Comparison of ENCODE assay signal across 2 cellular contexts in the genomic region with DNA sequence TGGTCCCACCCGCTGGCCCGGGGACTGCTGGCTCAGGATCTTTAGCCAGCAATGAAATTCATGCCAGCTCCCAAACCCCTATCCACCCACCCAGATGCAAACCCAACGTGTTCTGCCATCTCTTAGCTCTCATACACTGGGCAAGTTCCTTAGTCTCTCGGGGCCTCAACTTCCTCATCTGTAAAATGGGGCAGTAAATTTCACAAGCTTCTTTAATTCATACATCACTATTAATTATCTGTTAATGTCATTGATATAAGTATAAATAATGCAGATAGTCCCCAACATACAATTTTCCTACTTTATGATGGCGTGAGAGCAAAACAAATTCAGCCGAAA.
TF ChIP-seq lines count a peak whose summit lies in the region.

No MANE protein-coding gene starts in this region.

TF ChIP-seq in HepG2, 621 proteins besides CTCF, POLR2A, EP300 and RAD21 (continues in another document):
- TF ChIP-seq ZBTB37 (CRISPR knock-in tag; IDR thresholded peaks at IDR 0.05) (no peak), CERS6 (CRISPR knock-in tag; IDR thresholded peaks at IDR 0.05) (no peak), ZNF562 (CRISPR knock-in tag; IDR thresholded peaks at IDR 0.05; ENCODE audit: borderline replicate concordance) (no peak), HNRNPLL (IDR thresholded peaks at IDR 0.05; ENCODE audit: low read depth, low read length, poor library complexity, severe bottlenecking) (no peak), DMTF1 (CRISPR knock-in tag; IDR thresholded peaks at IDR 0.05) (no peak), HOXA3 (CRISPR knock-in tag; IDR thresholded peaks at IDR 0.05) (no peak), CCDC6 (CRISPR knock-in tag; IDR thresholded peaks at IDR 0.05) (no peak), CBX1 (IDR thresholded peaks at IDR 0.05; ENCODE audit: low read depth) (peak; percentile 52), NR2F2 (IDR thresholded peaks at IDR 0.05; ENCODE audit: borderline replicate concordance, low read depth) (no peak), PHF8 (CRISPR knock-in tag; IDR thresholded peaks at IDR 0.05) (no peak), ZNF790 (CRISPR knock-in tag; IDR thresholded peaks at IDR 0.05; ENCODE audit: borderline replicate concordance) (no peak), ZFP41 (CRISPR knock-in tag; IDR thresholded peaks at IDR 0.05; ENCODE audit: borderline replicate concordance) (no peak), CHD4 (IDR thresholded peaks at IDR 0.05; ENCODE audit: borderline replicate concordance, low read length) (peak; percentile 94; the same call in 1 of the 2 replicates), HNF4A (CRISPR knock-in tag; IDR thresholded peaks at IDR 0.05) (no peak), U2AF1 (optimal IDR thresholded peaks at IDR 0.05; ENCODE audit: low read depth, low read length) (no peak), ESRRA (CRISPR knock-in tag; IDR thresholded peaks at IDR 0.05; ENCODE audit: low read depth) (no peak), ZNF564 (CRISPR knock-in tag; IDR thresholded peaks at IDR 0.05) (no peak), RCOR2 (CRISPR knock-in tag; IDR thresholded peaks at IDR 0.05) (peak; percentile 49; the same call in 1 of the 2 replicates), KLF9 (CRISPR knock-in tag; IDR thresholded peaks at IDR 0.05; ENCODE audit: low read depth) (no peak), ZSCAN25 (CRISPR knock-in tag; IDR thresholded peaks at IDR 0.05) (no peak)
- TF ChIP-seq, protein P1, sequence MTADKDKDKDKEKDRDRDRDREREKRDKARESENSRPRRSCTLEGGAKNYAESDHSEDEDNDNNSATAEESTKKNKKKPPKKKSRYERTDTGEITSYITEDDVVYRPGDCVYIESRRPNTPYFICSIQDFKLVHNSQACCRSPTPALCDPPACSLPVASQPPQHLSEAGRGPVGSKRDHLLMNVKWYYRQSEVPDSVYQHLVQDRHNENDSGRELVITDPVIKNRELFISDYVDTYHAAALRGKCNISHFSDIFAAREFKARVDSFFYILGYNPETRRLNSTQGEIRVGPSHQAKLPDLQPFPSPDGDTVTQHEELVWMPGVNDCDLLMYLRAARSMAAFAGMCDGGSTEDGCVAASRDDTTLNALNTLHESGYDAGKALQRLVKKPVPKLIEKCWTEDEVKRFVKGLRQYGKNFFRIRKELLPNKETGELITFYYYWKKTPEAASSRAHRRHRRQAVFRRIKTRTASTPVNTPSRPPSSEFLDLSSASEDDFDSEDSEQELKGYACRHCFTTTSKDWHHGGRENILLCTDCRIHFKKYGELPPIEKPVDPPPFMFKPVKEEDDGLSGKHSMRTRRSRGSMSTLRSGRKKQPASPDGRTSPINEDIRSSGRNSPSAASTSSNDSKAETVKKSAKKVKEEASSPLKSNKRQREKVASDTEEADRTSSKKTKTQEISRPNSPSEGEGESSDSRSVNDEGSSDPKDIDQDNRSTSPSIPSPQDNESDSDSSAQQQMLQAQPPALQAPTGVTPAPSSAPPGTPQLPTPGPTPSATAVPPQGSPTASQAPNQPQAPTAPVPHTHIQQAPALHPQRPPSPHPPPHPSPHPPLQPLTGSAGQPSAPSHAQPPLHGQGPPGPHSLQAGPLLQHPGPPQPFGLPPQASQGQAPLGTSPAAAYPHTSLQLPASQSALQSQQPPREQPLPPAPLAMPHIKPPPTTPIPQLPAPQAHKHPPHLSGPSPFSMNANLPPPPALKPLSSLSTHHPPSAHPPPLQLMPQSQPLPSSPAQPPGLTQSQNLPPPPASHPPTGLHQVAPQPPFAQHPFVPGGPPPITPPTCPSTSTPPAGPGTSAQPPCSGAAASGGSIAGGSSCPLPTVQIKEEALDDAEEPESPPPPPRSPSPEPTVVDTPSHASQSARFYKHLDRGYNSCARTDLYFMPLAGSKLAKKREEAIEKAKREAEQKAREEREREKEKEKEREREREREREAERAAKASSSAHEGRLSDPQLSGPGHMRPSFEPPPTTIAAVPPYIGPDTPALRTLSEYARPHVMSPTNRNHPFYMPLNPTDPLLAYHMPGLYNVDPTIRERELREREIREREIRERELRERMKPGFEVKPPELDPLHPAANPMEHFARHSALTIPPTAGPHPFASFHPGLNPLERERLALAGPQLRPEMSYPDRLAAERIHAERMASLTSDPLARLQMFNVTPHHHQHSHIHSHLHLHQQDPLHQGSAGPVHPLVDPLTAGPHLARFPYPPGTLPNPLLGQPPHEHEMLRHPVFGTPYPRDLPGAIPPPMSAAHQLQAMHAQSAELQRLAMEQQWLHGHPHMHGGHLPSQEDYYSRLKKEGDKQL (CRISPR knock-in tag; IDR thresholded peaks at IDR 0.05; ENCODE audit: low read depth) = no peak

TF ChIP-seq in SK-N-SH treated with all-trans-retinoic acid at 6 μM for 48 hours, 23 proteins besides CTCF, POLR2A, EP300 and RAD21 (continued from another document):
- no peak for TF ChIP-seq TSHZ2 (CRISPR knock-in tag; IDR thresholded peaks at IDR 0.05)
- no peak for TF ChIP-seq TOX (CRISPR knock-in tag; IDR thresholded peaks at IDR 0.05; ENCODE audit: borderline replicate concordance)
- TF ChIP-seq GLIS3 (CRISPR knock-in tag; IDR thresholded peaks at IDR 0.05) = no peak
- TF ChIP-seq, protein P2, sequence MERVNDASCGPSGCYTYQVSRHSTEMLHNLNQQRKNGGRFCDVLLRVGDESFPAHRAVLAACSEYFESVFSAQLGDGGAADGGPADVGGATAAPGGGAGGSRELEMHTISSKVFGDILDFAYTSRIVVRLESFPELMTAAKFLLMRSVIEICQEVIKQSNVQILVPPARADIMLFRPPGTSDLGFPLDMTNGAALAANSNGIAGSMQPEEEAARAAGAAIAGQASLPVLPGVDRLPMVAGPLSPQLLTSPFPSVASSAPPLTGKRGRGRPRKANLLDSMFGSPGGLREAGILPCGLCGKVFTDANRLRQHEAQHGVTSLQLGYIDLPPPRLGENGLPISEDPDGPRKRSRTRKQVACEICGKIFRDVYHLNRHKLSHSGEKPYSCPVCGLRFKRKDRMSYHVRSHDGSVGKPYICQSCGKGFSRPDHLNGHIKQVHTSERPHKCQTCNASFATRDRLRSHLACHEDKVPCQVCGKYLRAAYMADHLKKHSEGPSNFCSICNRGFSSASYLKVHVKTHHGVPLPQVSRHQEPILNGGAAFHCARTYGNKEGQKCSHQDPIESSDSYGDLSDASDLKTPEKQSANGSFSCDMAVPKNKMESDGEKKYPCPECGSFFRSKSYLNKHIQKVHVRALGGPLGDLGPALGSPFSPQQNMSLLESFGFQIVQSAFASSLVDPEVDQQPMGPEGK (CRISPR knock-in tag; IDR thresholded peaks at IDR 0.05; ENCODE audit: borderline replicate concordance) = no peak
- TF ChIP-seq RARB (CRISPR knock-in tag; IDR thresholded peaks at IDR 0.05) = no peak
- no peak for TF ChIP-seq CREB5 (CRISPR knock-in tag; IDR thresholded peaks at IDR 0.05; ENCODE audit: low read depth)
- TF ChIP-seq, protein P3, sequence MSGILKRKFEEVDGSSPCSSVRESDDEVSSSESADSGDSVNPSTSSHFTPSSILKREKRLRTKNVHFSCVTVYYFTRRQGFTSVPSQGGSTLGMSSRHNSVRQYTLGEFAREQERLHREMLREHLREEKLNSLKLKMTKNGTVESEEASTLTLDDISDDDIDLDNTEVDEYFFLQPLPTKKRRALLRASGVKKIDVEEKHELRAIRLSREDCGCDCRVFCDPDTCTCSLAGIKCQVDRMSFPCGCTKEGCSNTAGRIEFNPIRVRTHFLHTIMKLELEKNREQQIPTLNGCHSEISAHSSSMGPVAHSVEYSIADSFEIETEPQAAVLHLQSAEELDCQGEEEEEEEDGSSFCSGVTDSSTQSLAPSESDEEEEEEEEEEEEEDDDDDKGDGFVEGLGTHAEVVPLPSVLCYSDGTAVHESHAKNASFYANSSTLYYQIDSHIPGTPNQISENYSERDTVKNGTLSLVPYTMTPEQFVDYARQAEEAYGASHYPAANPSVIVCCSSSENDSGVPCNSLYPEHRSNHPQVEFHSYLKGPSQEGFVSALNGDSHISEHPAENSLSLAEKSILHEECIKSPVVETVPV (CRISPR knock-in tag; IDR thresholded peaks at IDR 0.05) = no peak
- TF ChIP-seq, protein P4, sequence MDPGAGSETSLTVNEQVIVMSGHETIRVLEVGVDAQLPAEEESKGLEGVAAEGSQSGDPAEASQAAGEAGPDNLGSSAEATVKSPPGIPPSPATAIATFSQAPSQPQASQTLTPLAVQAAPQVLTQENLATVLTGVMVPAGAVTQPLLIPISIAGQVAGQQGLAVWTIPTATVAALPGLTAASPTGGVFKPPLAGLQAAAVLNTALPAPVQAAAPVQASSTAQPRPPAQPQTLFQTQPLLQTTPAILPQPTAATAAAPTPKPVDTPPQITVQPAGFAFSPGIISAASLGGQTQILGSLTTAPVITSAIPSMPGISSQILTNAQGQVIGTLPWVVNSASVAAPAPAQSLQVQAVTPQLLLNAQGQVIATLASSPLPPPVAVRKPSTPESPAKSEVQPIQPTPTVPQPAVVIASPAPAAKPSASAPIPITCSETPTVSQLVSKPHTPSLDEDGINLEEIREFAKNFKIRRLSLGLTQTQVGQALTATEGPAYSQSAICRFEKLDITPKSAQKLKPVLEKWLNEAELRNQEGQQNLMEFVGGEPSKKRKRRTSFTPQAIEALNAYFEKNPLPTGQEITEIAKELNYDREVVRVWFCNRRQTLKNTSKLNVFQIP (CRISPR knock-in tag; IDR thresholded peaks at IDR 0.05; ENCODE audit: borderline replicate concordance, low read depth) = no peak
